In genomic region chr14:78141590-78141989, GRCh38 we compare ENCODE assay signal across 35 cellular contexts. TPM values are rescaled to one million over a fixed set of nuclear protein-coding genes. Genes with fewer than 3 reads are reported as not detected.
A peak's percentile ranks its signal among the peaks of the same experiment; 100 is the strongest.
DNase-seq lines count a peak whose midpoint lies in the region; ATAC-seq, FAIRE-seq and TF ChIP-seq lines count a peak whose summit lies in the region.
"Had no signal": no experiment of that assay in that cellular context is flagged by ENCODE, and none has a peak within 500 bp of the region (broad histone marks: within the 10 kb centered on the region; RNA-seq: fewer than 3 reads in every experiment).

No MANE protein-coding gene starts in this region.

- intact Hi-C loops in OCI-LY7 (cut with micrococcal nuclease; ENCODE audit: unreplicated experiment): no loop called here

- no TSS peak for BruUV-seq in OCI-LY7 (replicated peaks; lab: Mats Ljungman, UMichigan)

- H3K9me3 Mint-ChIP-seq in activated CD4-positive, alpha-beta T cell treated with anti-CD3 and anti-CD28 coated beads, Interleukin-2, amount 10 ng/mL, durations not matched to agents 7 days and 5 days: no peaks in the 10 kb centered on the region
- H3K9me3 Mint-ChIP-seq: activated CD8-positive, alpha-beta T cell treated with anti-CD3 and anti-CD28 coated beads for 36 hours; nephron progenitor cell had no signal

- H4K20me1 ChIP-seq in Loucy (ENCODE audit: insufficient read depth, low read length, poor library complexity, severe bottlenecking) (no peaks in the 10 kb centered on the region), OCI-LY7 (ENCODE audit: insufficient read depth, low read length) (no peaks in the 10 kb centered on the region)
- H4K20me1 ChIP-seq: BLaER1 treated with 17β-estradiol and CSF1 and Interleukin-3, amounts not matched to agents 10 nM and 100 nM had no signal

- H3K9me2 ChIP-seq in Loucy (replicated peaks; ENCODE audit: low read depth, low read length) (no peaks in the 10 kb centered on the region), OCI-LY7 (ENCODE audit: insufficient read depth, low read length) (no peaks in the 10 kb centered on the region)

- H3K27ac ChIP-seq in OCI-LY7 (ENCODE audit: low read depth, low read length, poor library complexity, severe bottlenecking) (no peak overlapping the region), foreskin keratinocyte (no peak overlapping the region)
- H3K27ac ChIP-seq: BLaER1 treated with 17β-estradiol and CSF1 and Interleukin-3, amounts not matched to agents 10 nM and 100 nM; breast epithelium; colonic mucosa; gastroesophageal sphincter; hepatocyte; suprapubic skin had no signal

- no peak overlapping the region for H3K9ac ChIP-seq in Loucy (ENCODE audit: low read depth, low read length, poor library complexity, severe bottlenecking)
- H3K9ac ChIP-seq: BLaER1 treated with 17β-estradiol and CSF1 and Interleukin-3, amounts not matched to agents 10 nM and 100 nM had no signal

- no peaks in the 10 kb centered on the region for H3K27me3 ChIP-seq in Loucy (ENCODE audit: insufficient read depth, low read length, poor library complexity, severe bottlenecking)
- H3K27me3 ChIP-seq in foreskin keratinocyte: no peaks in the 10 kb centered on the region
- H3K27me3 ChIP-seq: BLaER1 treated with 17β-estradiol and CSF1 and Interleukin-3, amounts not matched to agents 10 nM and 100 nM; breast epithelium; colonic mucosa; gastroesophageal sphincter; hepatocyte; suprapubic skin had no signal

- ATAC-seq in foreskin keratinocyte (no peak), HG02981 (IDR thresholded peaks at IDR 0.05; ENCODE audit: unreplicated experiment) (no peak)
- ATAC-seq: activated CD4-positive, CD25-positive, alpha-beta regulatory T cell treated with anti-CD3 and anti-CD28 coated beads, Interleukin-2, amount 50 U/mL, for 24 hours; activated CD8-positive, alpha-beta T cell treated with anti-CD3 and anti-CD28 coated beads for 36 hours; activated T-helper 17 cell treated with anti-CD3 and anti-CD28 coated beads, Interleukin-2, amount 50 U/mL, for 72 hours; gastroesophageal sphincter; left colon had no signal

- FAIRE-seq in D721Med (lab: Jason Lieb, UNC): no peak
- FAIRE-seq: GM18507 had no signal

- POLR2A ChIA-PET in OCI-LY7 (lab: Charles Lee): no interaction called here
- POLR2A ChIA-PET in activated CD4-positive, alpha-beta T cell treated with anti-CD3 and anti-CD28 coated beads, Interleukin-2, amount 10 ng/mL, durations not matched to agents 7 days and 5 days (lab: Charles Lee): no interaction called here

- peaks cover 2% of the 10 kb centered on the region for H3K27me3 Mint-ChIP-seq in activated CD4-positive, alpha-beta T cell treated with anti-CD3 and anti-CD28 coated beads, Interleukin-2, amount 10 ng/mL, durations not matched to agents 7 days and 5 days

- H3K36me3 ChIP-seq in Loucy (ENCODE audit: insufficient read depth, low read length) (no peaks in the 10 kb centered on the region), OCI-LY7 (ENCODE audit: insufficient read depth, low read length) (no peaks in the 10 kb centered on the region)
- H3K36me3 ChIP-seq: BLaER1 treated with 17β-estradiol and CSF1 and Interleukin-3, amounts not matched to agents 10 nM and 100 nM; breast epithelium; colonic mucosa; gastroesophageal sphincter; suprapubic skin had no signal

- no peak overlapping the region for H3K4me2 ChIP-seq in Loucy (ENCODE audit: low read depth, low read length, poor library complexity, severe bottlenecking)
- no peak overlapping the region for H3K4me2 ChIP-seq in OCI-LY7 (ENCODE audit: low read length)
- H3K4me2 ChIP-seq: BLaER1 treated with 17β-estradiol and CSF1 and Interleukin-3, amounts not matched to agents 10 nM and 100 nM; hepatocyte had no signal

- H3K4me3 ChIP-seq in Loucy (ENCODE audit: low read length, poor library complexity, severe bottlenecking) (no peak overlapping the region), OCI-LY7 (ENCODE audit: low read depth, low read length, poor library complexity, severe bottlenecking) (no peak overlapping the region)
- H3K4me3 ChIP-seq: BLaER1 treated with 17β-estradiol and CSF1 and Interleukin-3, amounts not matched to agents 10 nM and 100 nM; breast epithelium; colonic mucosa; gastroesophageal sphincter; hepatocyte; suprapubic skin had no signal

- peak; percentile 28 for TF ChIP-seq CTCF in D721Med (IDR thresholded peaks at IDR 0.05; ENCODE audit: insufficient read depth, missing control alignments)
- TF ChIP-seq CTCF in Loucy (conservative IDR thresholded peaks at IDR 0.05; ENCODE audit: low read length): peak; percentile 23; the same call in 1 of the 2 replicates
- 0 out of 2 replicates have a peak, but pooled peaks have one; percentile 20 for TF ChIP-seq CTCF in OCI-LY7 (conservative IDR thresholded peaks at IDR 0.05; ENCODE audit: low read length)
- peak; percentile 47 for TF ChIP-seq CTCF in foreskin keratinocyte (conservative IDR thresholded peaks at IDR 0.05)

- H3K27ac Mint-ChIP-seq in activated CD4-positive, alpha-beta T cell treated with anti-CD3 and anti-CD28 coated beads, Interleukin-2, amount 10 ng/mL, durations not matched to agents 7 days and 5 days: no peak overlapping the region
- H3K27ac Mint-ChIP-seq: activated CD8-positive, alpha-beta T cell treated with anti-CD3 and anti-CD28 coated beads for 36 hours; activated T-helper 17 cell treated with anti-CD3 and anti-CD28 coated beads, Interleukin-2, amount 50 U/mL, for 72 hours; nephron progenitor cell; progenitor cell of endocrine pancreas had no signal

- no peak overlapping the region for H3K4me3 Mint-ChIP-seq in activated CD4-positive, alpha-beta T cell treated with anti-CD3 and anti-CD28 coated beads, Interleukin-2, amount 10 ng/mL, durations not matched to agents 7 days and 5 days
- H3K4me3 Mint-ChIP-seq: activated CD8-positive, alpha-beta T cell treated with anti-CD3 and anti-CD28 coated beads for 36 hours; activated T-helper 17 cell treated with anti-CD3 and anti-CD28 coated beads, Interleukin-2, amount 50 U/mL, for 72 hours; nephron progenitor cell had no signal

- DNase-seq in D721Med (ENCODE audit: insufficient read length, low spot score) (no peak), OCI-LY7 (ENCODE audit: low spot score) (no peak), foreskin keratinocyte (no peak), occipital lobe (lab: John Stamatoyannopoulos, UW) (no peak), anterior cingulate cortex (lab: John Stamatoyannopoulos, UW) (no peak)
- no peak for DNase-seq in activated CD4-positive, alpha-beta T cell treated with anti-CD3 and anti-CD28 coated beads, Interleukin-2, amount 10 ng/mL, durations not matched to agents 7 days and 5 days
- DNase-seq: activated CD8-positive, alpha-beta T cell treated with anti-CD3 and anti-CD28 coated beads for 36 hours; activated naive CD4-positive, alpha-beta T cell treated with anti-CD3 and anti-CD28 coated beads, Interleukin-2, amount 50 U/mL, for 16 hours; amygdala; Caco-2; colonic mucosa; DND-41; effector memory CD4-positive, alpha-beta T cell; left colon; mammary epithelial cell; MM.1S; NCI-H1694 treated with DMSO at 0.1 percent for 48 hours; NCI-H446 treated with DMSO at 0.1 percent for 48 hours; nephron progenitor cell; NK-92 treated with Interleukin-12 subunit alpha and Interleukin-12 subunit beta, amount 100 ng/mL, for 24 hours; SHP77 treated with DMSO at 0.1 percent for 48 hours; stimulated activated CD4-positive, alpha-beta T cell treated with anti-CD3 and anti-CD28 coated beads, Interleukin-15, amount 100 ng/mL, for 24 hours; stimulated activated naive CD4-positive, alpha-beta T cell; T-helper 1 cell had no signal

- peaks cover 2% of the 10 kb centered on the region for H3K4me1 ChIP-seq in Loucy (ENCODE audit: insufficient read depth, low read length, poor library complexity, severe bottlenecking)
- H3K4me1 ChIP-seq in OCI-LY7 (ENCODE audit: insufficient read depth, low read length, poor library complexity, severe bottlenecking): no peaks in the 10 kb centered on the region
- peaks cover 11% of the 10 kb centered on the region for H3K4me1 ChIP-seq in foreskin keratinocyte
- H3K4me1 ChIP-seq: breast epithelium, Caco-2, colonic mucosa, gastroesophageal sphincter, suprapubic skin had no signal

- H3F3A ChIP-seq in Loucy (ENCODE audit: low read depth): no peaks in the 10 kb centered on the region

- no peak overlapping the region for H2AFZ ChIP-seq in Loucy (ENCODE audit: low read length)
- no peak overlapping the region for H2AFZ ChIP-seq in OCI-LY7 (ENCODE audit: low read length)
- H2AFZ ChIP-seq: hepatocyte had no signal

- H3K9me3 ChIP-seq in Loucy (ENCODE audit: insufficient read depth, low read depth, low read length) (no peaks in the 10 kb centered on the region), OCI-LY7 (ENCODE audit: low read length) (no peaks in the 10 kb centered on the region)
- H3K9me3 ChIP-seq: breast epithelium, Caco-2, colonic mucosa, gastroesophageal sphincter, suprapubic skin had no signal

- no peaks in the 10 kb centered on the region for H3K79me2 ChIP-seq in Loucy (ENCODE audit: insufficient read depth, low read length)
- no peaks in the 10 kb centered on the region for H3K79me2 ChIP-seq in OCI-LY7 (ENCODE audit: insufficient read depth, low read depth, low read length)
- H3K79me2 ChIP-seq: hepatocyte had no signal

- H3K36me3 Mint-ChIP-seq in activated CD4-positive, alpha-beta T cell treated with anti-CD3 and anti-CD28 coated beads, Interleukin-2, amount 10 ng/mL, durations not matched to agents 7 days and 5 days (ENCODE audit: low read depth): no peaks in the 10 kb centered on the region

- CTCF ChIA-PET in OCI-LY7 (lab: Charles Lee; ENCODE audit: unreplicated experiment): no interaction called here
- CTCF ChIA-PET in activated CD4-positive, alpha-beta T cell treated with anti-CD3 and anti-CD28 coated beads, Interleukin-2, amount 10 ng/mL, durations not matched to agents 7 days and 5 days (lab: Charles Lee): no interaction called here

- no peaks in the 10 kb centered on the region for H3K4me1 Mint-ChIP-seq in activated CD4-positive, alpha-beta T cell treated with anti-CD3 and anti-CD28 coated beads, Interleukin-2, amount 10 ng/mL, durations not matched to agents 7 days and 5 days
- H3K4me1 Mint-ChIP-seq: activated T-helper 17 cell treated with anti-CD3 and anti-CD28 coated beads, Interleukin-2, amount 50 U/mL, for 72 hours; nephron progenitor cell had no signal

RNA-seq across cellular contexts. Expression of gene NRXN3, which starts 28.6 kb away (rescaled TPM):
- not detected in 2 replicates for total RNA-seq in OCI-LY7 (2014; rRNA removed; shearing (Covaris generic))
- total RNA-seq in OCI-LY7 (2022): not detected in 2 replicates
- total RNA-seq in foreskin keratinocyte: 0.65 and 0.74 TPM in 2 replicates
- polyA plus RNA-seq in foreskin keratinocyte: 0.16 and 0.24 TPM in 2 replicates
- not detected for total RNA-seq in activated CD4-positive, alpha-beta T cell treated with anti-CD3 and anti-CD28 coated beads, Interleukin-2, amount 10 ng/mL, durations not matched to agents 7 days and 5 days
- total RNA-seq in occipital lobe: 35.6 TPM
- total RNA-seq: activated CD8-positive, alpha-beta T cell treated with anti-CD3 and anti-CD28 coated beads for 36 hours; activated T-helper 17 cell treated with anti-CD3 and anti-CD28 coated beads, Interleukin-2, amount 50 U/mL, for 72 hours had no signal

Comparison
In these comparisons a context has a peak if more than half of its experiments do, and no peak if none do; other contexts are left out.
1. RNA of gene NRXN3, which starts 28.6 kb away (total RNA-seq): 35.6 TPM in occipital lobe (single experiment); 0.65 to 0.74 TPM in foreskin keratinocyte, not detected in activated CD4-positive, alpha-beta T cell treated with anti-CD3 and anti-CD28 coated beads, Interleukin-2, amount 10 ng/mL, durations not matched to agents 7 days and 5 days and not detected in OCI-LY7; every median in the first group is over 10 times any median in the second.
2. Peak in every context shown above with its lines, with median percentiles within 50 percentile points of each other: CTCF ChIP-seq.